In genomic region chr10:89926736-89927135, GRCh38 we compare ENCODE assay signal across 31 cellular contexts.
"Had no signal": no experiment of that assay in that cellular context is flagged by ENCODE, and none has a peak within 500 bp of the region (broad histone marks: within the 10 kb centered on the region; RNA-seq: fewer than 3 reads in every experiment).

No MANE protein-coding gene starts in this region.

- H3K4me1 Mint-ChIP-seq: activated CD4-positive, alpha-beta T cell treated with anti-CD3 and anti-CD28 coated beads, Interleukin-2, amount 10 ng/mL, durations not matched to agents 24 days and 14 days; activated CD8-positive, alpha-beta memory T cell treated with anti-CD3 and anti-CD28 coated beads, Interleukin-2, amount 10 ng/mL, durations not matched to agents 7 days and 5 days; activated naive CD8-positive, alpha-beta T cell treated with anti-CD3 and anti-CD28 coated beads, Interleukin-2, amount 50 U/mL, for 24 hours had no signal

- H3K9me3 Mint-ChIP-seq: activated CD4-positive, alpha-beta T cell treated with anti-CD3 and anti-CD28 coated beads, Interleukin-2, amount 10 ng/mL, durations not matched to agents 24 days and 14 days; activated naive CD4-positive, alpha-beta T cell treated with anti-CD3 and anti-CD28 coated beads, Interleukin-2, amount 50 U/mL, for 72 hours; activated naive CD8-positive, alpha-beta T cell treated with anti-CD3 and anti-CD28 coated beads, Interleukin-2, amount 50 U/mL, for 24 hours; activated T-cell treated with anti-CD3 and anti-CD28 coated beads, Interleukin-2, amount 50 U/mL, for 4 hours; T-helper 1 cell treated with Interleukin-12 subunit alpha and Interleukin-12 subunit beta and Interleukin-4 antibody, amounts not matched to agents 30 μg/mL and 1 μg/mL, for 36 hours had no signal

- H3K27me3 Mint-ChIP-seq: activated B cell treated with CpG ODN at 0.5 μM for 24 hours; activated naive CD8-positive, alpha-beta T cell treated with anti-CD3 and anti-CD28 coated beads, Interleukin-2, amount 50 U/mL, for 24 hours had no signal

- H3K36me3 Mint-ChIP-seq: activated CD8-positive, alpha-beta memory T cell treated with anti-CD3 and anti-CD28 coated beads, Interleukin-2, amount 10 ng/mL, durations not matched to agents 7 days and 5 days; activated naive CD4-positive, alpha-beta T cell treated with anti-CD3 and anti-CD28 coated beads, Interleukin-2, amount 50 U/mL, for 72 hours had no signal

- ATAC-seq: activated CD8-positive, alpha-beta memory T cell treated with anti-CD3 and anti-CD28 coated beads, Interleukin-2, amount 10 ng/mL, durations not matched to agents 7 days and 5 days; activated naive CD4-positive, alpha-beta T cell treated with anti-CD3 and anti-CD28 coated beads, Interleukin-2, amount 50 U/mL, for 72 hours; activated naive CD8-positive, alpha-beta T cell treated with anti-CD3 and anti-CD28 coated beads, Interleukin-2, amount 50 U/mL, for 24 hours; activated T-cell treated with anti-CD3 and anti-CD28 coated beads, Interleukin-2, amount 50 U/mL, for 4 hours; K562; SK-N-SH treated with all-trans-retinoic acid at 6 μM for 48 hours had no signal

- FAIRE-seq: bronchial epithelial cell, K562 had no signal

- DNase-seq: activated B cell treated with CpG ODN at 0.5 μM for 24 hours; activated CD4-positive, alpha-beta T cell treated with anti-CD3 and anti-CD28 coated beads for 1 hour; activated CD4-positive, alpha-beta T cell treated with anti-CD3 and anti-CD28 coated beads, Interleukin-2, amount 10 ng/mL, durations not matched to agents 24 days and 14 days; activated CD4-positive, alpha-beta T cell treated with anti-CD3 and anti-CD28 coated beads, Interleukin-2, amount 50 U/mL, for 48 hours; activated CD8-positive, alpha-beta memory T cell treated with anti-CD3 and anti-CD28 coated beads, Interleukin-2, amount 10 ng/mL, durations not matched to agents 7 days and 5 days; activated effector memory CD4-positive, alpha-beta T cell treated with anti-CD3 and anti-CD28 coated beads, Interleukin-2, amount 50 U/mL, for 16 hours; activated naive CD4-positive, alpha-beta T cell treated with Interleukin-2 at 50 U/mL for 16 hours; activated naive CD8-positive, alpha-beta T cell treated with anti-CD3 and anti-CD28 coated beads, Interleukin-2, amount 50 U/mL, for 24 hours; activated T-cell treated with anti-CD3 and anti-CD28 coated beads, Interleukin-2, amount 50 U/mL, for 4 hours; amniotic stem cell; central memory CD4-positive, alpha-beta T cell; Kasumi-1; NCI-H1092; NCI-H1417; NCI-H1694; NCI-H2029; NCI-H2107; NCI-H510A treated with DMSO at 0.1 percent for 48 hours; NCI-H69; NK-92 treated with Interleukin-12 subunit alpha and Interleukin-12 subunit beta, amount 100 ng/mL, for 24 hours; OCI-M1; Peyer's patch; SHP77; SW 1271 had no signal

- H3K4me3 Mint-ChIP-seq: activated B cell treated with CpG ODN at 0.5 μM for 24 hours; activated CD4-positive, alpha-beta T cell treated with anti-CD3 and anti-CD28 coated beads, Interleukin-2, amount 10 ng/mL, durations not matched to agents 24 days and 14 days; activated CD8-positive, alpha-beta memory T cell treated with anti-CD3 and anti-CD28 coated beads, Interleukin-2, amount 10 ng/mL, durations not matched to agents 7 days and 5 days; activated naive CD8-positive, alpha-beta T cell treated with anti-CD3 and anti-CD28 coated beads, Interleukin-2, amount 50 U/mL, for 24 hours; activated T-cell treated with anti-CD3 and anti-CD28 coated beads, Interleukin-2, amount 50 U/mL, for 4 hours; T-helper 1 cell treated with Interleukin-12 subunit alpha and Interleukin-12 subunit beta and Interleukin-4 antibody, amounts not matched to agents 30 μg/mL and 1 μg/mL, for 36 hours had no signal

- H3K27ac ChIP-seq: ascending aorta, Peyer's patch, SJSA1 had no signal

- H3K27me3 ChIP-seq: ascending aorta, Peyer's patch, SJSA1 had no signal

- H3K36me3 ChIP-seq: ascending aorta, Peyer's patch, SJSA1 had no signal

- H3K9me3 ChIP-seq: ascending aorta, Peyer's patch, SJSA1 had no signal

- H3K27ac Mint-ChIP-seq: activated B cell treated with CpG ODN at 0.5 μM for 24 hours; activated CD4-positive, alpha-beta T cell treated with anti-CD3 and anti-CD28 coated beads, Interleukin-2, amount 10 ng/mL, durations not matched to agents 24 days and 14 days; activated CD8-positive, alpha-beta memory T cell treated with anti-CD3 and anti-CD28 coated beads, Interleukin-2, amount 10 ng/mL, durations not matched to agents 7 days and 5 days; activated naive CD4-positive, alpha-beta T cell treated with anti-CD3 and anti-CD28 coated beads, Interleukin-2, amount 50 U/mL, for 72 hours; activated naive CD8-positive, alpha-beta T cell treated with anti-CD3 and anti-CD28 coated beads, Interleukin-2, amount 50 U/mL, for 24 hours; T-helper 1 cell treated with Interleukin-12 subunit alpha and Interleukin-12 subunit beta and Interleukin-4 antibody, amounts not matched to agents 30 μg/mL and 1 μg/mL, for 36 hours had no signal

- H3K4me3 ChIP-seq: ascending aorta, K562, Peyer's patch, SJSA1 had no signal

- H3K4me1 ChIP-seq: ascending aorta, Peyer's patch, SJSA1 had no signal
